19 cellular contexts compared by ENCODE assay signal in genomic region chr14:63689132-63689531, GRCh38. TPM values are rescaled to one million over a fixed set of nuclear protein-coding genes. Genes with fewer than 3 reads are reported as not detected.
DNase-seq lines count a peak whose midpoint lies in the region; ATAC-seq and TF ChIP-seq lines count a peak whose summit lies in the region.
"Had no signal": no experiment of that assay in that cellular context is flagged by ENCODE, and none has a peak within 500 bp of the region (broad histone marks: within the 10 kb centered on the region; RNA-seq: fewer than 3 reads in every experiment).

No MANE protein-coding gene starts in this region.

- H2BK5ac ChIP-seq in mesendoderm (ENCODE audit: low read length), result no peak overlapping the region

- no peaks in the 10 kb centered on the region for H3K4me1 Mint-ChIP-seq in Caco-2 (ENCODE audit: low read depth, unreplicated experiment)

- H4K20me1 ChIP-seq in PC-3 (ENCODE audit: low read length), result no peaks in the 10 kb centered on the region
- H4K20me1 ChIP-seq: BLaER1 had no signal

- no peaks in the 10 kb centered on the region for H3F3A ChIP-seq in PC-3 (ENCODE audit: low read length, unreplicated experiment)

- H3K36me3 Mint-ChIP-seq in Caco-2 (ENCODE audit: insufficient read depth, unreplicated experiment), result peaks cover 7% of the 10 kb centered on the region
- H3K36me3 Mint-ChIP-seq: CD14-positive monocyte had no signal

- no peak overlapping the region for H3K56ac ChIP-seq in mesendoderm (ENCODE audit: low read length)

- H2AK5ac ChIP-seq in mesendoderm (ENCODE audit: low read length), result no peak overlapping the region

- no peak overlapping the region for H3K4ac ChIP-seq in mesendoderm (ENCODE audit: low read depth, low read length)

- no peaks in the 10 kb centered on the region for H3K9me3 Mint-ChIP-seq in Caco-2 (ENCODE audit: unreplicated experiment)
- H3K9me3 Mint-ChIP-seq: CD14-positive monocyte; CD4-positive, alpha-beta memory T cell; CD4-positive, CD25-positive, alpha-beta regulatory T cell; CD8-positive, alpha-beta memory T cell had no signal

- no peaks in the 10 kb centered on the region for H3K9me2 ChIP-seq in PC-3 (replicated peaks; ENCODE audit: low read length)

- H3K9me3 ChIP-seq in Caco-2 (no peaks in the 10 kb centered on the region), PC-3 (ENCODE audit: low read length) (no peaks in the 10 kb centered on the region)
- H3K9me3 ChIP-seq: BE2C, BLaER1 had no signal

- intact Hi-C loops in Caco-2 (cut with micrococcal nuclease; ENCODE audit: unreplicated experiment), result no loop called here
- intact Hi-C loops in PC-3 (cut with micrococcal nuclease), result no loop called here

- H3K36me3 ChIP-seq in Caco-2 (ENCODE audit: control insufficient read depth, insufficient read depth, low read length), result no peaks in the 10 kb centered on the region
- H3K36me3 ChIP-seq in PC-3 (ENCODE audit: low read depth, low read length), result no peaks in the 10 kb centered on the region
- H3K36me3 ChIP-seq in mesendoderm (ENCODE audit: control insufficient read depth, insufficient read depth, low read length), result no peaks in the 10 kb centered on the region
- H3K36me3 ChIP-seq: BE2C had no signal

- H3K18ac ChIP-seq in mesendoderm (ENCODE audit: low read length), result no peak overlapping the region

- POLR2A ChIA-PET in Caco-2 (lab: Charles Lee) (no interaction called here), PC-3 (lab: Charles Lee; ENCODE audit: unreplicated experiment) (no interaction called here)

- H3K79me1 ChIP-seq in mesendoderm (ENCODE audit: low read length), result no peaks in the 10 kb centered on the region

- H2AFZ ChIP-seq in PC-3 (ENCODE audit: low read length), result no peak overlapping the region

- H3K27me3 ChIP-seq in Caco-2 (replicated peaks; ENCODE audit: control insufficient read depth, insufficient read depth, low read length) (no peaks in the 10 kb centered on the region), PC-3 (ENCODE audit: low read length) (no peaks in the 10 kb centered on the region), mesendoderm (ENCODE audit: insufficient read depth, low read length, poor library complexity) (no peaks in the 10 kb centered on the region)
- H3K27me3 ChIP-seq: BE2C, BLaER1 had no signal

- no peak overlapping the region for H4K5ac ChIP-seq in mesendoderm (ENCODE audit: low read length)

- in situ Hi-C loops in KBM-7 (cut with MboI; ENCODE audit: low pct_unique_long_range_greater_than_20kb, low sequenced_read_pairs), result no loop called here

- H3K4me3 ChIP-seq in Caco-2 (ENCODE audit: low read depth, low read length) (no peak overlapping the region), PC-3 (ENCODE audit: low read length) (no peak overlapping the region), mesendoderm (ENCODE audit: low read length) (no peak overlapping the region)
- H3K4me3 ChIP-seq: BLaER1 had no signal

- peak; percentile 34 to 44 for DNase-seq in Caco-2
- DNase-seq in PC-3, result peak; percentile 47
- DNase-seq in mesendoderm, result peak; percentile 22
- DNase-seq in A172 (ENCODE audit: low spot score), result no peak
- no peak for DNase-seq in KBM-7
- DNase-seq: ACHN; BE2C; C1 segment of cervical spinal cord; Calu3; CD4-positive, alpha-beta memory T cell; CD4-positive, CD25-positive, alpha-beta regulatory T cell; CD8-positive, alpha-beta memory T cell; COR-L47; DMS79 treated with DMSO at 0.1 percent for 48 hours; GF-D8 had no signal

- H3K27me3 Mint-ChIP-seq in Caco-2 (ENCODE audit: insufficient read depth, unreplicated experiment), result no peaks in the 10 kb centered on the region
- H3K27me3 Mint-ChIP-seq: CD4-positive, alpha-beta memory T cell; CD8-positive, alpha-beta memory T cell had no signal

- H3K4me1 ChIP-seq in Caco-2 (peaks cover 8% of the 10 kb centered on the region; the same call in 1 of the 2 replicates), PC-3 (ENCODE audit: insufficient read depth, low read length) (peaks cover 6% of the 10 kb centered on the region; the same call in 1 of the 2 replicates), mesendoderm (ENCODE audit: control insufficient read depth, low read depth, low read length) (no peaks in the 10 kb centered on the region)
- H3K4me1 ChIP-seq: BE2C, BLaER1 had no signal

- H3K79me2 ChIP-seq in PC-3 (ENCODE audit: low read length), result no peaks in the 10 kb centered on the region
- H3K79me2 ChIP-seq in mesendoderm (ENCODE audit: control insufficient read depth, insufficient read depth, low read length), result no peaks in the 10 kb centered on the region

- no peak overlapping the region for H3K27ac ChIP-seq in PC-3 (ENCODE audit: low read length)
- H3K27ac ChIP-seq in mesendoderm (ENCODE audit: low read depth, low read length), result no peak overlapping the region
- H3K27ac ChIP-seq: 22Rv1, BLaER1 had no signal

- ATAC-seq in PC-3 (peak; percentile 26), GM18909 (IDR thresholded peaks at IDR 0.05; ENCODE audit: poor library complexity, unreplicated experiment) (no peak)

- no peak overlapping the region for H3K23ac ChIP-seq in mesendoderm (ENCODE audit: low read length)

- no peak overlapping the region for H3K4me3 Mint-ChIP-seq in Caco-2 (ENCODE audit: unreplicated experiment)
- H3K4me3 Mint-ChIP-seq: CD14-positive monocyte; CD4-positive, alpha-beta memory T cell; CD8-positive, alpha-beta memory T cell had no signal

- H3K4me2 ChIP-seq in PC-3 (ENCODE audit: low read length) (no peak overlapping the region), mesendoderm (ENCODE audit: low read length) (no peak overlapping the region)
- H3K4me2 ChIP-seq: BLaER1 had no signal

- TF ChIP-seq CTCF in Caco-2 (IDR thresholded peaks at IDR 0.05; ENCODE audit: insufficient read depth in 1 of 2, low read depth in 1 of 2, low read length in 1 of 2, severe bottlenecking in 1 of 2, unreplicated experiment in 1 of 2), result no peak
- no peak for TF ChIP-seq CTCF in PC-3 (conservative IDR thresholded peaks at IDR 0.05; ENCODE audit: low read depth, low read length)

- no peak overlapping the region for H3K27ac Mint-ChIP-seq in Caco-2 (ENCODE audit: unreplicated experiment)
- H3K27ac Mint-ChIP-seq: CD14-positive monocyte; CD4-positive, alpha-beta memory T cell; CD8-positive, alpha-beta memory T cell had no signal

- no peak overlapping the region for H2BK120ac ChIP-seq in mesendoderm (ENCODE audit: low read depth, low read length)

- BruUV-seq in Caco-2 (replicated peaks; lab: Mats Ljungman, UMichigan) (no TSS peak), PC-3 (replicated peaks; lab: Mats Ljungman, UMichigan) (no TSS peak)

- CTCF ChIA-PET in Caco-2 (lab: Charles Lee), result no interaction called here
- CTCF ChIA-PET in PC-3 (lab: Charles Lee), result no interaction called here

- no peak overlapping the region for H4K8ac ChIP-seq in mesendoderm (ENCODE audit: low read depth, low read length)

- no peak overlapping the region for H3K9ac ChIP-seq in PC-3 (ENCODE audit: low read length)
- no peak overlapping the region for H3K9ac ChIP-seq in mesendoderm (ENCODE audit: low read length)
- H3K9ac ChIP-seq: BLaER1 had no signal

- WGBS in mesendoderm (ENCODE audit: extremely low coverage, insufficient coverage, low lambda C conversion rate), result no CpG with 5 or more reads among the region's 3 CpGs

- no peak overlapping the region for H2BK15ac ChIP-seq in mesendoderm (replicated peaks; ENCODE audit: low read depth)

RNA-seq across cellular contexts. Expression of gene SGPP1, which starts 38.7 kb away (rescaled TPM):
- total RNA-seq in Caco-2 (2022), result 15.2 and 16.9 TPM in 2 replicates
- 15.9 and 19.3 TPM in 2 replicates for total RNA-seq in PC-3 (2014; rRNA removed)
- 5.6 TPM for polyA plus RNA-seq in mesendoderm (2013, experiment 1 of 2)
- 6.3 TPM for polyA plus RNA-seq in mesendoderm (2013, experiment 2 of 2)
- total RNA-seq in A172 (2014; rRNA removed; shearing (Covaris generic)), result 26.2 and 28.1 TPM in 2 replicates

RNA-seq across cellular contexts. Expression of gene WDR89, which starts 47.5 kb away (rescaled TPM):
- total RNA-seq in Caco-2 (2022), result 14.4 and 16.6 TPM in 2 replicates
- total RNA-seq in PC-3 (2014; rRNA removed), result 12.1 and 19.0 TPM in 2 replicates
- polyA plus RNA-seq in mesendoderm (2013, experiment 1 of 2), result 15.8 TPM
- 15.5 TPM for polyA plus RNA-seq in mesendoderm (2013, experiment 2 of 2)
- total RNA-seq in A172 (2014; rRNA removed; shearing (Covaris generic)), result 10.3 and 13.0 TPM in 2 replicates

Comparison
In these comparisons a context has a peak if more than half of its experiments do, and no peak if none do; other contexts are left out.
1. DNase-seq: peak in Caco-2 (2 of 2), PC-3 (single experiment) and mesendoderm (single experiment); none in A172 (single experiment) and KBM-7 (single experiment).